8 cellular contexts compared by ENCODE assay signal in the genomic region with DNA sequence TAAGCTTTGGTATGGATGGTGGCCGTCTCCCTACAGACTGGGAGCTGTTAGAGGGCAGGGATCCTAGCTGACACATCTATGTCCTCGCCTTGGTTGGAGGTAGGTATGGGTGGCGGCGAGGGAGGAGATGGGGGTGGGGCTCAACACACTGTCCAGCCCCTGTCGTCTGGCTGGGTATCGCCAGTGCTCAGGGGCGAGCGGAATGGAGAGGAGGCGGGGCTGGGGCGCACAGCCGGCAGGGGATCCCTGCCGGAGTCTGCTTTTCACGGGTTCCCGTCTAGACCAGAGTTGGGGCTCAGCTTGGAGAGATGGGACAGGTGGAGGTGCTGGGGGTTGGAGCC. TPM values are rescaled to one million over a fixed set of nuclear protein-coding genes. Genes with fewer than 3 reads are reported as not detected.
A peak's percentile ranks its signal among the peaks of the same experiment; 100 is the strongest.
DNase-seq lines count a peak whose midpoint lies in the region; ATAC-seq, FAIRE-seq and TF ChIP-seq lines count a peak whose summit lies in the region.

No MANE protein-coding gene starts in this region.

- H3K4me1 ChIP-seq in HepG2 (ENCODE audit: insufficient read depth, low read length) (peaks cover 63% of the 10 kb centered on the region), transverse colon (peaks cover 17 to 39% (median 35%) of the 10 kb centered on the region in 4 donors)

- no peaks in the 10 kb centered on the region for H4K20me1 ChIP-seq in HepG2 (ENCODE audit: insufficient read depth, low read length)

- H3K27ac ChIP-seq in HL-60 (replicated peaks) (no peak overlapping the region), HepG2 (ENCODE audit: extremely low read length, insufficient read depth, low read length) (no peak overlapping the region), transverse colon (peak overlapping the region; percentile 93 to 95 (median 94))

- FAIRE-seq in D721Med (lab: Jason Lieb, UNC) (no peak), HepG2 (lab: Jason Lieb, UNC) (no peak), HTR-8/SVneo (lab: Jason Lieb, UNC) (no peak)

- intact Hi-C loops in HepG2 (cut with micrococcal nuclease; ENCODE audit: unreplicated experiment) (no loop called here), transverse colon (cut with DNase I; ENCODE audit: low total_unique reads) (loop anchor here (2.0 kb wide), 1 partner anchor 18 kb away; no protein-coding TSS in a partner anchor)

- no peaks in the 10 kb centered on the region for H3K27me3 ChIP-seq in HL-60 (ENCODE audit: insufficient read depth, poor library complexity, severe bottlenecking)
- H3K27me3 ChIP-seq in HepG2 (ENCODE audit: control insufficient read depth in 1 of 2, insufficient read depth in 2 of 2, low read length in 2 of 2), result no peaks in the 10 kb centered on the region; a peak in 1 of 5 replicates
- no peaks in the 10 kb centered on the region for H3K27me3 ChIP-seq in transverse colon

- H3K36me3 Mint-ChIP-seq in activated naive CD8-positive, alpha-beta T cell treated with anti-CD3 and anti-CD28 coated beads, Interleukin-2, amount 10 ng/mL, durations not matched to agents 7 days and 5 days, result no peaks in the 10 kb centered on the region

- no peaks in the 10 kb centered on the region for H3K27me3 Mint-ChIP-seq in activated naive CD8-positive, alpha-beta T cell treated with anti-CD3 and anti-CD28 coated beads, Interleukin-2, amount 10 ng/mL, durations not matched to agents 7 days and 5 days

- H3K36me3 ChIP-seq in HepG2 (replicated peaks in 1 of 2; ENCODE audit: control insufficient read depth in 1 of 2, insufficient read depth in 2 of 2, low read length in 2 of 2) (no peaks in the 10 kb centered on the region), transverse colon (no peaks in the 10 kb centered on the region)

- DNase-seq in D721Med (ENCODE audit: insufficient read length, low spot score) (peak; percentile 51), HL-60 (ENCODE audit: low read depth in 1 of 2, low spot score in 1 of 2) (no peak), HepG2 (ENCODE audit: low spot score) (peak; percentile 36), transverse colon (peak; percentile 64), HTR-8/SVneo (ENCODE audit: insufficient read length, low spot score) (no peak), germinal center (ENCODE audit: low spot score) (no peak)
- DNase-seq in activated naive CD8-positive, alpha-beta T cell treated with anti-CD3 and anti-CD28 coated beads, Interleukin-2, amount 10 ng/mL, durations not matched to agents 7 days and 5 days, result no peak

- no peaks in the 10 kb centered on the region for H3K9me3 Mint-ChIP-seq in activated naive CD8-positive, alpha-beta T cell treated with anti-CD3 and anti-CD28 coated beads, Interleukin-2, amount 10 ng/mL, durations not matched to agents 7 days and 5 days

- H3K9me3 ChIP-seq in HepG2 (ENCODE audit: low read length) (no peaks in the 10 kb centered on the region), transverse colon (no peaks in the 10 kb centered on the region)

- H3K79me2 ChIP-seq in HepG2 (ENCODE audit: insufficient read depth, low read length), result no peaks in the 10 kb centered on the region

- peaks cover 30% of the 10 kb centered on the region for H3K4me1 Mint-ChIP-seq in activated naive CD8-positive, alpha-beta T cell treated with anti-CD3 and anti-CD28 coated beads, Interleukin-2, amount 10 ng/mL, durations not matched to agents 7 days and 5 days

- WGBS in HepG2 (ENCODE audit: low lambda C conversion rate), result 0% methylated on average over 4 of the region's 14 CpGs
- WGBS in transverse colon (ENCODE audit: low coverage in 1 of 2), 2 donors, result 7% methylated on average over 14 of the region's 14 CpGs; no CpG with 5 or more reads in 1 of the 2 donors

- H3K4me3 ChIP-seq in HL-60 (replicated peaks; ENCODE audit: insufficient read depth, low read length) (peak overlapping the region; percentile 51), HepG2 (replicated peaks in 1 of 3; ENCODE audit: insufficient read depth in 1 of 3, low read depth in 2 of 3, low read length in 3 of 3) (peak overlapping the region; percentile 57 to 85 (median 63)), transverse colon (peak overlapping the region; percentile 34 to 54 (median 46))

- peak overlapping the region; percentile 17; the same call in 1 of the 2 replicates for H3K9ac ChIP-seq in HepG2 (ENCODE audit: insufficient read depth, low read depth, low read length)

- peak; percentile 3 for ATAC-seq in activated naive CD8-positive, alpha-beta T cell treated with anti-CD3 and anti-CD28 coated beads, Interleukin-2, amount 10 ng/mL, durations not matched to agents 7 days and 5 days (ENCODE audit: low read depth)
- peak; percentile 60 for ATAC-seq in HepG2
- ATAC-seq in HG02884 (IDR thresholded peaks at IDR 0.05; ENCODE audit: unreplicated experiment), result no peak

- POLR2A ChIA-PET in activated naive CD8-positive, alpha-beta T cell treated with anti-CD3 and anti-CD28 coated beads, Interleukin-2, amount 10 ng/mL, durations not matched to agents 7 days and 5 days (lab: Charles Lee), result interaction anchor here (0.7 to 10.7 kb wide), 20 partner anchors 9 to 202 kb away, joined by 3 to 155 read pairs (median 4); a partner anchor contains a TSS
- POLR2A ChIA-PET in HepG2 (lab: Yijun Ruan, JAX), result interaction anchor here (0.6 to 4.0 kb wide), 6 partner anchors 12 to 46 kb away, joined by 3 to 45 read pairs (median 4); a partner anchor contains a TSS

- no peak for TF ChIP-seq EP300 in HepG2 (IDR thresholded peaks at IDR 0.05; ENCODE audit: low read depth in 2 of 2, low read length in 2 of 2)
- TF ChIP-seq EP300 in HepG2 (CRISPR knock-in tag; IDR thresholded peaks at IDR 0.05; ENCODE audit: borderline replicate concordance), result no peak
- TF ChIP-seq EP300 in transverse colon (IDR thresholded peaks at IDR 0.05; ENCODE audit: low read depth), result no peak

- peak overlapping the region; percentile 82 for H3K27ac Mint-ChIP-seq in activated naive CD8-positive, alpha-beta T cell treated with anti-CD3 and anti-CD28 coated beads, Interleukin-2, amount 10 ng/mL, durations not matched to agents 7 days and 5 days

- peak overlapping the region; percentile 91 for H3K4me3 Mint-ChIP-seq in activated naive CD8-positive, alpha-beta T cell treated with anti-CD3 and anti-CD28 coated beads, Interleukin-2, amount 10 ng/mL, durations not matched to agents 7 days and 5 days

- TF ChIP-seq RAD21 in HepG2 (CRISPR knock-in tag; IDR thresholded peaks at IDR 0.05), result no peak

- TF ChIP-seq POLR2A in HepG2 (IDR thresholded peaks at IDR 0.05; ENCODE audit: insufficient read depth in 1 of 2, low read depth in 2 of 2, low read length in 2 of 2) (no peak), transverse colon (IDR thresholded peaks at IDR 0.05) (no peak)

- H2AFZ ChIP-seq in HepG2 (ENCODE audit: low read length), result no peak overlapping the region

- in situ Hi-C loops in HepG2 (cut with HindIII; ENCODE audit: extremely low pct_ligation_motif_present, low pct_unique_long_range_greater_than_20kb) (no loop called here), transverse colon (cut with MboI; ENCODE audit: low pct_ligation_motif_present in 1 of 4, low pct_unique_long_range_greater_than_20kb in 1 of 4, low sequenced_read_pairs in 3 of 4) (loop anchor here in 1 of 4 donors (10.0 kb wide), 1 partner anchor 62 kb away; no protein-coding TSS in a partner anchor)

- H3K4me2 ChIP-seq in HepG2 (ENCODE audit: low read depth, low read length), result peak overlapping the region; percentile 93

- no TSS peak for BruUV-seq in HepG2 (replicated peaks; lab: Mats Ljungman, UMichigan)

- CTCF ChIA-PET in HepG2 (lab: Yijun Ruan, JAX; ENCODE audit: low intra/inter-chr PET ratio, low total read pairs), result interaction anchor here (2.2 to 8.0 kb wide), 2 partner anchors 20 to 30 kb away, joined by 9 to 99 read pairs; no protein-coding TSS in a partner anchor

- TF ChIP-seq CTCF in D721Med (IDR thresholded peaks at IDR 0.05; ENCODE audit: insufficient read depth, missing control alignments), result no peak
- no peak for TF ChIP-seq CTCF in HL-60 (IDR thresholded peaks at IDR 0.05; ENCODE audit: insufficient read depth, low read length)
- TF ChIP-seq CTCF in HepG2 (CRISPR knock-in tag; IDR thresholded peaks at IDR 0.05), result no peak; the same call in 1 of the 2 replicates
- TF ChIP-seq CTCF in transverse colon (IDR thresholded peaks at IDR 0.05), result no peak

RNA-seq across cellular contexts. Expression of a gene that starts 16.1 kb away (rescaled TPM):
- 10 to 100 TPM; 17.1 to 19.9 TPM for total RNA-seq in activated naive CD8-positive, alpha-beta T cell treated with anti-CD3 and anti-CD28 coated beads, Interleukin-2, amount 10 ng/mL, durations not matched to agents 7 days and 5 days
- 7.2 and 10.9 TPM in 2 replicates for total RNA-seq in HepG2 (2016; rRNA removed; fragmentation: Illumina TruSeq; extraction: Trizol)
- total RNA-seq in HepG2 (2016; cell fraction: cytosol; rRNA removed; fragmentation: Illumina TruSeq; extraction: Trizol; ENCODE audit: low read depth), result 3.8 and 3.9 TPM in 2 replicates
- total RNA-seq in HepG2 (2016; cell fraction: insoluble cytoplasmic fraction; rRNA removed; fragmentation: Illumina TruSeq; extraction: Trizol), result 5.9 and 12.2 TPM in 2 replicates
- total RNA-seq in HepG2 (2016; cell fraction: membrane; rRNA removed; fragmentation: Illumina TruSeq; extraction: Trizol), result 6.3 and 7.1 TPM in 2 replicates
- total RNA-seq in HepG2 (2016; cell fraction: nucleus; rRNA removed; fragmentation: Illumina TruSeq; extraction: Trizol), result 8.6 and 10.4 TPM in 2 replicates
- 2.9 and 4.5 TPM in 2 replicates for polyA plus RNA-seq in HepG2 (2011; rRNA removed)
- polyA plus RNA-seq in HepG2 (2011; cell fraction: cytosol; rRNA removed), result 3.7 and 3.8 TPM in 2 replicates
- polyA plus RNA-seq in HepG2 (2011; cell fraction: nucleus; rRNA removed), result 7.5 and 12.9 TPM in 2 replicates
- polyA plus RNA-seq in HepG2 (2012), result 3.6 and 4.0 TPM in 2 replicates
- 0.84 and 1.5 TPM in 2 replicates for polyA plus RNA-seq in HepG2 (2016; cell fraction: cytosol; fragmentation: Illumina TruSeq; extraction: Trizol; ENCODE audit: low read depth)
- polyA plus RNA-seq in HepG2 (2016; cell fraction: insoluble cytoplasmic fraction; fragmentation: Illumina TruSeq; extraction: Trizol; ENCODE audit: low read depth), result 5.5 TPM in 2 replicates
- 2.0 and 2.7 TPM in 2 replicates for polyA plus RNA-seq in HepG2 (2016; cell fraction: membrane; fragmentation: Illumina TruSeq; extraction: Trizol; ENCODE audit: low read depth)
- 17.1 and 20.1 TPM in 2 replicates for polyA plus RNA-seq in HepG2 (2016; cell fraction: nucleus; fragmentation: Illumina TruSeq; extraction: Trizol; ENCODE audit: insufficient read depth, low read depth)
- polyA minus RNA-seq in HepG2 (2011; rRNA and poly(A)+ RNA removed; ENCODE audit: low replicate concordance), result 0.21 and 6.7 TPM in 2 replicates
- polyA minus RNA-seq in HepG2 (2011; cell fraction: cytosol; rRNA and poly(A)+ RNA removed), result 1.3 and 2.7 TPM in 2 replicates
- polyA minus RNA-seq in HepG2 (2011; cell fraction: nucleus; rRNA and poly(A)+ RNA removed), result 4.9 and 8.2 TPM in 2 replicates
- total RNA-seq in transverse colon, result 10 to 100 TPM in 2 of 4 donors, 1 to 10 TPM in 2; 5.9 to 20.6 (median 9.7) TPM

RNA-seq across cellular contexts. Expression of a gene that starts 28.4 kb away (rescaled TPM):
- total RNA-seq in activated naive CD8-positive, alpha-beta T cell treated with anti-CD3 and anti-CD28 coated beads, Interleukin-2, amount 10 ng/mL, durations not matched to agents 7 days and 5 days, result 1 to 10 TPM; 8.6 to 8.8 TPM
- total RNA-seq in HepG2 (2016; rRNA removed; fragmentation: Illumina TruSeq; extraction: Trizol) (4.6 and 5.7 TPM in 2 replicates), transverse colon (100 to 1,000 TPM in 1 of 4 donors, 10 to 100 TPM in 3; 50.7 to 102 (median 76.9) TPM)
- 8.4 and 9.3 TPM in 2 replicates for total RNA-seq in HepG2 (2016; cell fraction: cytosol; rRNA removed; fragmentation: Illumina TruSeq; extraction: Trizol; ENCODE audit: low read depth)
- 3.8 and 7.6 TPM in 2 replicates for total RNA-seq in HepG2 (2016; cell fraction: insoluble cytoplasmic fraction; rRNA removed; fragmentation: Illumina TruSeq; extraction: Trizol)
- total RNA-seq in HepG2 (2016; cell fraction: membrane; rRNA removed; fragmentation: Illumina TruSeq; extraction: Trizol), result 5.8 and 6.3 TPM in 2 replicates
- 8.9 and 10.0 TPM in 2 replicates for total RNA-seq in HepG2 (2016; cell fraction: nucleus; rRNA removed; fragmentation: Illumina TruSeq; extraction: Trizol)
- 15.2 and 16.5 TPM in 2 replicates for polyA plus RNA-seq in HepG2 (2011; rRNA removed)
- 7.6 and 13.1 TPM in 2 replicates for polyA plus RNA-seq in HepG2 (2011; cell fraction: cytosol; rRNA removed)
- 26.2 and 46.7 TPM in 2 replicates for polyA plus RNA-seq in HepG2 (2011; cell fraction: nucleus; rRNA removed)
- 6.4 and 16.5 TPM in 2 replicates for polyA plus RNA-seq in HepG2 (2012)
- polyA plus RNA-seq in HepG2 (2016; cell fraction: cytosol; fragmentation: Illumina TruSeq; extraction: Trizol; ENCODE audit: low read depth), result 1.6 and 1.7 TPM in 2 replicates
- 5.3 and 8.6 TPM in 2 replicates for polyA plus RNA-seq in HepG2 (2016; cell fraction: insoluble cytoplasmic fraction; fragmentation: Illumina TruSeq; extraction: Trizol; ENCODE audit: low read depth)
- 3.4 and 3.9 TPM in 2 replicates for polyA plus RNA-seq in HepG2 (2016; cell fraction: membrane; fragmentation: Illumina TruSeq; extraction: Trizol; ENCODE audit: low read depth)
- polyA plus RNA-seq in HepG2 (2016; cell fraction: nucleus; fragmentation: Illumina TruSeq; extraction: Trizol; ENCODE audit: insufficient read depth, low read depth), result 22.7 TPM in 2 replicates
- polyA minus RNA-seq in HepG2 (2011; rRNA and poly(A)+ RNA removed; ENCODE audit: low replicate concordance), result 28.6 and 56.6 TPM in 2 replicates
- 10.8 and 14.1 TPM in 2 replicates for polyA minus RNA-seq in HepG2 (2011; cell fraction: cytosol; rRNA and poly(A)+ RNA removed)
- 11.8 and 13.0 TPM in 2 replicates for polyA minus RNA-seq in HepG2 (2011; cell fraction: nucleus; rRNA and poly(A)+ RNA removed)

RNA-seq across cellular contexts. Expression of a gene that starts 47.0 kb away (rescaled TPM):
- total RNA-seq in activated naive CD8-positive, alpha-beta T cell treated with anti-CD3 and anti-CD28 coated beads, Interleukin-2, amount 10 ng/mL, durations not matched to agents 7 days and 5 days, result 10 to 100 TPM; 25.2 to 28.8 TPM
- total RNA-seq in HepG2 (2016; rRNA removed; fragmentation: Illumina TruSeq; extraction: Trizol), result 66.7 and 67.7 TPM in 2 replicates
- total RNA-seq in HepG2 (2016; cell fraction: cytosol; rRNA removed; fragmentation: Illumina TruSeq; extraction: Trizol; ENCODE audit: low read depth), result 24.9 and 31.4 TPM in 2 replicates
- 67.1 and 68.7 TPM in 2 replicates for total RNA-seq in HepG2 (2016; cell fraction: insoluble cytoplasmic fraction; rRNA removed; fragmentation: Illumina TruSeq; extraction: Trizol)
- total RNA-seq in HepG2 (2016; cell fraction: membrane; rRNA removed; fragmentation: Illumina TruSeq; extraction: Trizol), result 38.8 and 52.9 TPM in 2 replicates
- 31.7 and 32.7 TPM in 2 replicates for total RNA-seq in HepG2 (2016; cell fraction: nucleus; rRNA removed; fragmentation: Illumina TruSeq; extraction: Trizol)
- 58.2 and 60.2 TPM in 2 replicates for polyA plus RNA-seq in HepG2 (2011; rRNA removed)
- polyA plus RNA-seq in HepG2 (2011; cell fraction: cytosol; rRNA removed), result 84.5 and 95.4 TPM in 2 replicates
- polyA plus RNA-seq in HepG2 (2011; cell fraction: nucleus; rRNA removed), result 55.3 and 57.9 TPM in 2 replicates
- polyA plus RNA-seq in HepG2 (2012), result 27.2 and 33.1 TPM in 2 replicates
- 16.9 and 28.4 TPM in 2 replicates for polyA plus RNA-seq in HepG2 (2016; cell fraction: cytosol; fragmentation: Illumina TruSeq; extraction: Trizol; ENCODE audit: low read depth)
- polyA plus RNA-seq in HepG2 (2016; cell fraction: insoluble cytoplasmic fraction; fragmentation: Illumina TruSeq; extraction: Trizol; ENCODE audit: low read depth), result 57.3 and 61.7 TPM in 2 replicates
- polyA plus RNA-seq in HepG2 (2016; cell fraction: membrane; fragmentation: Illumina TruSeq; extraction: Trizol; ENCODE audit: low read depth), result 24.0 and 35.4 TPM in 2 replicates
- 51.5 and 54.0 TPM in 2 replicates for polyA plus RNA-seq in HepG2 (2016; cell fraction: nucleus; fragmentation: Illumina TruSeq; extraction: Trizol; ENCODE audit: insufficient read depth, low read depth)
- polyA minus RNA-seq in HepG2 (2011; rRNA and poly(A)+ RNA removed; ENCODE audit: low replicate concordance), result 106 and 147 TPM in 2 replicates
- polyA minus RNA-seq in HepG2 (2011; cell fraction: cytosol; rRNA and poly(A)+ RNA removed), result 15.6 and 16.2 TPM in 2 replicates
- 12.8 and 16.7 TPM in 2 replicates for polyA minus RNA-seq in HepG2 (2011; cell fraction: nucleus; rRNA and poly(A)+ RNA removed)
- total RNA-seq in transverse colon, result 10 to 100 TPM; 15.7 to 64.1 (median 51.6) TPM

RNA-seq across cellular contexts. Expression of a gene that starts 56.7 kb away (rescaled TPM):
- not detected for total RNA-seq in activated naive CD8-positive, alpha-beta T cell treated with anti-CD3 and anti-CD28 coated beads, Interleukin-2, amount 10 ng/mL, durations not matched to agents 7 days and 5 days
- total RNA-seq in HepG2 (2016; rRNA removed; fragmentation: Illumina TruSeq; extraction: Trizol), result not detected in 2 replicates
- total RNA-seq in HepG2 (2016; cell fraction: cytosol; rRNA removed; fragmentation: Illumina TruSeq; extraction: Trizol; ENCODE audit: low read depth), result not detected in 2 replicates
- total RNA-seq in HepG2 (2016; cell fraction: insoluble cytoplasmic fraction; rRNA removed; fragmentation: Illumina TruSeq; extraction: Trizol), result not detected in 2 replicates
- total RNA-seq in HepG2 (2016; cell fraction: membrane; rRNA removed; fragmentation: Illumina TruSeq; extraction: Trizol), result not detected in 2 replicates
- total RNA-seq in HepG2 (2016; cell fraction: nucleus; rRNA removed; fragmentation: Illumina TruSeq; extraction: Trizol), result not detected in 2 replicates
- polyA plus RNA-seq in HepG2 (2011; rRNA removed), result 0.07 TPM in 1 of 2 replicates, not detected in the other
- polyA plus RNA-seq in HepG2 (2011; cell fraction: cytosol; rRNA removed), result not detected in 2 replicates
- not detected in 2 replicates for polyA plus RNA-seq in HepG2 (2011; cell fraction: nucleus; rRNA removed)
- polyA plus RNA-seq in HepG2 (2012), result not detected in 2 replicates
- polyA plus RNA-seq in HepG2 (2016; cell fraction: cytosol; fragmentation: Illumina TruSeq; extraction: Trizol; ENCODE audit: low read depth), result not detected in 2 replicates
- not detected in 2 replicates for polyA plus RNA-seq in HepG2 (2016; cell fraction: insoluble cytoplasmic fraction; fragmentation: Illumina TruSeq; extraction: Trizol; ENCODE audit: low read depth)
- not detected in 2 replicates for polyA plus RNA-seq in HepG2 (2016; cell fraction: membrane; fragmentation: Illumina TruSeq; extraction: Trizol; ENCODE audit: low read depth)
- not detected in 2 replicates for polyA plus RNA-seq in HepG2 (2016; cell fraction: nucleus; fragmentation: Illumina TruSeq; extraction: Trizol; ENCODE audit: insufficient read depth, low read depth)
- polyA minus RNA-seq in HepG2 (2011; rRNA and poly(A)+ RNA removed; ENCODE audit: low replicate concordance), result not detected in 2 replicates
- polyA minus RNA-seq in HepG2 (2011; cell fraction: cytosol; rRNA and poly(A)+ RNA removed), result not detected in 2 replicates
- polyA minus RNA-seq in HepG2 (2011; cell fraction: nucleus; rRNA and poly(A)+ RNA removed), result 0.39 TPM in 1 of 2 replicates, not detected in the other
- total RNA-seq in transverse colon, result 1 to 10 TPM in 1 of 4 donors, under 1 TPM in 2, not detected in 1; 0.64 to 1.5 (median 0.80) TPM

Comparison
In these comparisons a context has a peak if more than half of its experiments do, and no peak if none do; other contexts are left out.
1. DNase-seq: peak in D721Med (single experiment), HepG2 (single experiment) and transverse colon (single experiment); none in HL-60 (0 of 2), activated naive CD8-positive, alpha-beta T cell treated with anti-CD3 and anti-CD28 coated beads, Interleukin-2, amount 10 ng/mL, durations not matched to agents 7 days and 5 days (single experiment), HTR-8/SVneo (single experiment) and germinal center (single experiment).
2. H3K27ac ChIP-seq: peak in transverse colon (4 of 4); none in HL-60 (single experiment) and HepG2 (single experiment).
3. RNA of a gene that starts 28.4 kb away (total RNA-seq): 50.7 to 102 TPM in transverse colon; 8.6 to 8.8 TPM in activated naive CD8-positive, alpha-beta T cell treated with anti-CD3 and anti-CD28 coated beads, Interleukin-2, amount 10 ng/mL, durations not matched to agents 7 days and 5 days and 3.8 to 10.0 TPM in HepG2; every median in the first group is over 4 times any median in the second.
4. Peak in every context shown above with its lines, with median percentiles within 50 percentile points of each other: H3K4me3 ChIP-seq.